8 cellular contexts compared by ENCODE assay signal in genomic region chr4:153154010-153154975, GRCh38. TPM values are rescaled to one million over a fixed set of nuclear protein-coding genes. Genes with fewer than 3 reads are reported as not detected.
DNase-seq lines count a peak whose midpoint lies in the region; ATAC-seq and TF ChIP-seq lines count a peak whose summit lies in the region.

No MANE protein-coding gene starts in this region.

- H3K79me2 ChIP-seq in hepatocyte = no peaks in the 10 kb centered on the region

- peak overlapping the region; percentile 92 for H2AFZ ChIP-seq in hepatocyte

- WGBS in hepatocyte (ENCODE audit: low lambda C conversion rate, missing lambda C conversion rate) = 44% methylated on average over 15 of the region's 15 CpGs

- H3K36me3 Mint-ChIP-seq in activated CD4-positive, alpha-beta memory T cell treated with anti-CD3 and anti-CD28 coated beads, Interleukin-2, amount 10 ng/mL, durations not matched to agents 7 days and 5 days (ENCODE audit: low read depth) = no peaks in the 10 kb centered on the region
- no peaks in the 10 kb centered on the region for H3K36me3 Mint-ChIP-seq in stimulated activated memory B cell treated with anti-CD40 and anti-IgM and Interleukin-4, amounts not matched to agents 10 μg/mL and 1 μg/mL and 100 μg/mL, for 72 hours

- no peaks in the 10 kb centered on the region for H3K36me3 ChIP-seq in ES-I3 (ENCODE audit: insufficient read depth, low read length)
- H3K36me3 ChIP-seq in hepatocyte (replicated peaks; ENCODE audit: insufficient read depth, low read depth) = no peaks in the 10 kb centered on the region

- peaks cover 39% of the 10 kb centered on the region for H3K4me1 Mint-ChIP-seq in activated CD4-positive, alpha-beta memory T cell treated with anti-CD3 and anti-CD28 coated beads, Interleukin-2, amount 10 ng/mL, durations not matched to agents 7 days and 5 days
- H3K4me1 Mint-ChIP-seq in stimulated activated memory B cell treated with anti-CD40 and anti-IgM and Interleukin-4, amounts not matched to agents 10 μg/mL and 1 μg/mL and 100 μg/mL, for 72 hours = peaks cover 63% of the 10 kb centered on the region

- no peaks in the 10 kb centered on the region for H3K27me3 ChIP-seq in hepatocyte

- no peak overlapping the region for H3K27ac Mint-ChIP-seq in activated CD4-positive, alpha-beta memory T cell treated with anti-CD3 and anti-CD28 coated beads, Interleukin-2, amount 10 ng/mL, durations not matched to agents 7 days and 5 days
- peak overlapping the region; percentile 53 for H3K27ac Mint-ChIP-seq in stimulated activated memory B cell treated with anti-CD40 and anti-IgM and Interleukin-4, amounts not matched to agents 10 μg/mL and 1 μg/mL and 100 μg/mL, for 72 hours

- H3K9me3 Mint-ChIP-seq in activated CD4-positive, alpha-beta memory T cell treated with anti-CD3 and anti-CD28 coated beads, Interleukin-2, amount 10 ng/mL, durations not matched to agents 7 days and 5 days = no peaks in the 10 kb centered on the region
- H3K9me3 Mint-ChIP-seq in stimulated activated memory B cell treated with anti-CD40 and anti-IgM and Interleukin-4, amounts not matched to agents 10 μg/mL and 1 μg/mL and 100 μg/mL, for 72 hours = no peaks in the 10 kb centered on the region

- no peaks in the 10 kb centered on the region for H4K20me1 ChIP-seq in hepatocyte (ENCODE audit: insufficient read depth, poor library complexity, severe bottlenecking)

- H3K4me3 Mint-ChIP-seq in activated CD4-positive, alpha-beta memory T cell treated with anti-CD3 and anti-CD28 coated beads, Interleukin-2, amount 10 ng/mL, durations not matched to agents 7 days and 5 days = peak overlapping the region; percentile 80
- H3K4me3 Mint-ChIP-seq in stimulated activated memory B cell treated with anti-CD40 and anti-IgM and Interleukin-4, amounts not matched to agents 10 μg/mL and 1 μg/mL and 100 μg/mL, for 72 hours = peak overlapping the region; percentile 83

- no peak for TF ChIP-seq CTCF in hepatocyte (IDR thresholded peaks at IDR 0.05; ENCODE audit: poor library complexity)

- H3K9me2 ChIP-seq in hepatocyte (replicated peaks; ENCODE audit: insufficient read depth) = no peaks in the 10 kb centered on the region

- no peak for ATAC-seq in stimulated activated memory B cell treated with anti-CD40 and anti-IgM and Interleukin-4, amounts not matched to agents 10 μg/mL and 1 μg/mL and 100 μg/mL, for 72 hours
- ATAC-seq in GM18870 (IDR thresholded peaks at IDR 0.05; ENCODE audit: unreplicated experiment) (no peak), HG03565 (IDR thresholded peaks at IDR 0.05; ENCODE audit: unreplicated experiment) (no peak)

- no peaks in the 10 kb centered on the region for H3K9me3 ChIP-seq in ES-I3 (ENCODE audit: control insufficient read depth, insufficient read depth, low read length)
- no peaks in the 10 kb centered on the region for H3K9me3 ChIP-seq in hepatocyte (ENCODE audit: low read depth)

- peak overlapping the region; percentile 97 for H3K4me2 ChIP-seq in hepatocyte

- H3K4me1 ChIP-seq in ES-I3 (ENCODE audit: insufficient read depth, low read length) (peaks cover 8% of the 10 kb centered on the region), hepatocyte (ENCODE audit: insufficient read depth) (peaks cover 12% of the 10 kb centered on the region)

- H3K9ac ChIP-seq in ES-I3 (ENCODE audit: low read depth, low read length) = peak overlapping the region; percentile 51; the same call in 1 of the 2 replicates

- CTCF ChIA-PET in activated CD4-positive, alpha-beta memory T cell treated with anti-CD3 and anti-CD28 coated beads, Interleukin-2, amount 10 ng/mL, durations not matched to agents 7 days and 5 days (lab: Charles Lee) = no interaction called here

- H3K27me3 Mint-ChIP-seq in activated CD4-positive, alpha-beta memory T cell treated with anti-CD3 and anti-CD28 coated beads, Interleukin-2, amount 10 ng/mL, durations not matched to agents 7 days and 5 days = peaks cover 50% of the 10 kb centered on the region
- peaks cover 35% of the 10 kb centered on the region for H3K27me3 Mint-ChIP-seq in stimulated activated memory B cell treated with anti-CD40 and anti-IgM and Interleukin-4, amounts not matched to agents 10 μg/mL and 1 μg/mL and 100 μg/mL, for 72 hours

- POLR2A ChIA-PET in activated CD4-positive, alpha-beta memory T cell treated with anti-CD3 and anti-CD28 coated beads, Interleukin-2, amount 10 ng/mL, durations not matched to agents 7 days and 5 days (lab: Charles Lee) = no interaction called here

- peak overlapping the region; percentile 66 for H3K4me3 ChIP-seq in hepatocyte

- peak; percentile 66 for DNase-seq in NCI-H1105 treated with DMSO at 0.1 percent for 48 hours (lab: John Stamatoyannopoulos, UW)
- no peak for DNase-seq in activated CD4-positive, alpha-beta memory T cell treated with anti-CD3 and anti-CD28 coated beads, Interleukin-2, amount 10 ng/mL, durations not matched to agents 7 days and 5 days
- DNase-seq in hepatocyte (ENCODE audit: low spot score) = peak; percentile 64
- DNase-seq in epidermal melanocyte (ENCODE audit: insufficient read length, low spot score) = no peak

- H3K27ac ChIP-seq in hepatocyte = peak overlapping the region; percentile 94

RNA-seq across cellular contexts. Expression of gene TRIM2, which starts 50.0 kb away (rescaled TPM):
- total RNA-seq in activated CD4-positive, alpha-beta memory T cell treated with anti-CD3 and anti-CD28 coated beads, Interleukin-2, amount 10 ng/mL, durations not matched to agents 7 days and 5 days = under 1 TPM; 0.10 to 0.20 TPM
- 82.1 and 84.1 TPM in 2 replicates for total RNA-seq in hepatocyte
- polyA plus RNA-seq in hepatocyte = 24.4 and 32.0 TPM in 2 replicates

Comparison
In these comparisons a context has a peak if more than half of its experiments do, and no peak if none do; other contexts are left out.
1. DNase-seq: peak in NCI-H1105 treated with DMSO at 0.1 percent for 48 hours (single experiment) and hepatocyte (single experiment); none in activated CD4-positive, alpha-beta memory T cell treated with anti-CD3 and anti-CD28 coated beads, Interleukin-2, amount 10 ng/mL, durations not matched to agents 7 days and 5 days (single experiment) and epidermal melanocyte (single experiment).
2. RNA of gene TRIM2, which starts 50.0 kb away (total RNA-seq): 82.1 to 84.1 TPM in hepatocyte; 0.10 to 0.20 TPM in activated CD4-positive, alpha-beta memory T cell treated with anti-CD3 and anti-CD28 coated beads, Interleukin-2, amount 10 ng/mL, durations not matched to agents 7 days and 5 days; every median in the first group is over 10 times any median in the second.